In the genomic region with DNA sequence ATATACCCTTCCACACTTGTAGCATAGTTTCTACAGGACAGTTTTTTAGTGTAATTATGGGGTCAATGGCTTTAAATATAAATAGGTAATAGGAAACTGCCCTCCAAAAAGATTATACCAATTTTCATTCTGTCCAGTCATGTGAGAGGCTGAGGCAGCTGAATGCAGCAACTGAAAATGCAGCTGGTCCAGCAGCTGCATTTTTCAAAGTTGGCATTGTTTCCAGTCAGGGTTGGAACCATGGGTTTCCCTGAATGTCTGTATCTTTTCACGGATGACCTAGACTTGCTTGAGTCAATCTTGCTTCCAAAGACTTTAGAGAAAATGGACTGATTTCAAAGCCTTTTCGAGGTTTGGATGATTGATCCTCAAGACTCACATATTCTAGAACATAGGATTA, we compare ENCODE assay signal across 21 cellular contexts. TPM values are rescaled to one million over a fixed set of nuclear protein-coding genes. Genes with fewer than 3 reads are reported as not detected.
DNase-seq lines count a peak whose midpoint lies in the region; ATAC-seq and TF ChIP-seq lines count a peak whose summit lies in the region.
"Had no signal": no experiment of that assay in that cellular context is flagged by ENCODE, and none has a peak within 500 bp of the region (broad histone marks: within the 10 kb centered on the region; RNA-seq: fewer than 3 reads in every experiment).

No MANE protein-coding gene starts in this region.

- no peaks in the 10 kb centered on the region for H3K27me3 ChIP-seq in CD8-positive, alpha-beta T cell (ENCODE audit: insufficient read depth, low read length)
- H3K27me3 ChIP-seq: colonic mucosa, heart right ventricle, ovary, sigmoid colon had no signal

- CTCF ChIA-PET in CD8-positive, alpha-beta T cell (lab: Charles Lee): no interaction called here

- intact Hi-C loops in CD8-positive, alpha-beta T cell (cut with DNase I, micrococcal nuclease): no loop called here

- H3K27ac ChIP-seq in cingulate gyrus (ENCODE audit: low read depth, low read length): peak overlapping the region; percentile 60
- no peak overlapping the region for H3K27ac ChIP-seq in CD8-positive, alpha-beta T cell (ENCODE audit: low read depth, low read length)
- H3K27ac ChIP-seq: colonic mucosa, heart right ventricle, KMS-11, ovary, sigmoid colon had no signal

- H3K9me3 ChIP-seq in CD8-positive, alpha-beta T cell (ENCODE audit: low read length): no peaks in the 10 kb centered on the region
- H3K9me3 ChIP-seq: colonic mucosa, heart right ventricle, ovary, sigmoid colon had no signal

- no peaks in the 10 kb centered on the region for H3K36me3 ChIP-seq in CD8-positive, alpha-beta T cell (ENCODE audit: insufficient read depth, low read length)
- H3K36me3 ChIP-seq: colonic mucosa, heart right ventricle, ovary, sigmoid colon had no signal

- no peak for TF ChIP-seq CTCF in nephron (IDR thresholded peaks at IDR 0.05; ENCODE audit: unreplicated experiment in 3 of 3)
- TF ChIP-seq CTCF in CD8-positive, alpha-beta T cell (IDR thresholded peaks at IDR 0.05): no peak

- H3K4me1 ChIP-seq in CD8-positive, alpha-beta T cell (ENCODE audit: insufficient read depth, low read length): no peaks in the 10 kb centered on the region
- H3K4me1 ChIP-seq: colonic mucosa, heart right ventricle, sigmoid colon had no signal

- H3K4me3 ChIP-seq in CD8-positive, alpha-beta T cell (ENCODE audit: low read depth, low read length): no peak overlapping the region
- H3K4me3 ChIP-seq: colonic mucosa, ovary had no signal

- H3K27me3 Mint-ChIP-seq in nephron (ENCODE audit: low read depth): no peaks in the 10 kb centered on the region
- peaks cover 3% of the 10 kb centered on the region for H3K27me3 Mint-ChIP-seq in CD8-positive, alpha-beta T cell (ENCODE audit: low read depth)
- H3K27me3 Mint-ChIP-seq: activated CD4-positive, alpha-beta T cell treated with anti-CD3 and anti-CD28 coated beads for 36 hours; activated naive CD8-positive, alpha-beta T cell had no signal

- peak overlapping the region in 1 of 3 experiments; percentile 27 for H3K4me3 Mint-ChIP-seq in nephron
- no peak overlapping the region for H3K4me3 Mint-ChIP-seq in CD8-positive, alpha-beta T cell
- H3K4me3 Mint-ChIP-seq: activated CD4-positive, alpha-beta T cell treated with anti-CD3 and anti-CD28 coated beads for 36 hours; activated naive CD8-positive, alpha-beta T cell; CD4-positive, CD25-positive, alpha-beta regulatory T cell; endodermal cell; stimulated activated effector memory CD8-positive, alpha-beta T cell treated with anti-CD3 and anti-CD28 coated beads, Interleukin-12 subunit alpha, Interleukin-12 subunit beta, amount 100 ng/mL, for 72 hours had no signal

- POLR2A ChIA-PET in CD8-positive, alpha-beta T cell (lab: Charles Lee): no interaction called here

- H3K27ac Mint-ChIP-seq in nephron: peak overlapping the region; percentile 57 to 68 (median 63)
- no peak overlapping the region for H3K27ac Mint-ChIP-seq in CD8-positive, alpha-beta T cell
- H3K27ac Mint-ChIP-seq: activated CD4-positive, alpha-beta T cell treated with anti-CD3 and anti-CD28 coated beads for 36 hours; activated naive CD8-positive, alpha-beta T cell; CD4-positive, CD25-positive, alpha-beta regulatory T cell; endodermal cell; stimulated activated effector memory CD8-positive, alpha-beta T cell treated with anti-CD3 and anti-CD28 coated beads, Interleukin-12 subunit alpha, Interleukin-12 subunit beta, amount 100 ng/mL, for 72 hours had no signal

- ATAC-seq in CD8-positive, alpha-beta T cell: no peak
- no peak for ATAC-seq in HG03460 (IDR thresholded peaks at IDR 0.05; ENCODE audit: unreplicated experiment)
- ATAC-seq: activated CD4-positive, alpha-beta T cell treated with anti-CD3 and anti-CD28 coated beads for 36 hours; heart right ventricle; stimulated activated effector memory CD8-positive, alpha-beta T cell treated with anti-CD3 and anti-CD28 coated beads, Interleukin-12 subunit alpha, Interleukin-12 subunit beta, amount 100 ng/mL, for 72 hours had no signal

- H3K4me1 Mint-ChIP-seq in nephron: peaks cover 11% of the 10 kb centered on the region
- H3K4me1 Mint-ChIP-seq in CD8-positive, alpha-beta T cell (ENCODE audit: low read depth): no peaks in the 10 kb centered on the region
- H3K4me1 Mint-ChIP-seq: activated CD4-positive, alpha-beta T cell treated with anti-CD3 and anti-CD28 coated beads for 36 hours; endodermal cell; stimulated activated effector memory CD8-positive, alpha-beta T cell treated with anti-CD3 and anti-CD28 coated beads, Interleukin-12 subunit alpha, Interleukin-12 subunit beta, amount 100 ng/mL, for 72 hours had no signal

- no peaks in the 10 kb centered on the region for H3K36me3 Mint-ChIP-seq in nephron (ENCODE audit: low read depth)
- H3K36me3 Mint-ChIP-seq in CD8-positive, alpha-beta T cell: no peaks in the 10 kb centered on the region
- H3K36me3 Mint-ChIP-seq: activated naive CD8-positive, alpha-beta T cell; CD4-positive, CD25-positive, alpha-beta regulatory T cell; stimulated activated effector memory CD8-positive, alpha-beta T cell treated with anti-CD3 and anti-CD28 coated beads, Interleukin-12 subunit alpha, Interleukin-12 subunit beta, amount 100 ng/mL, for 72 hours had no signal

- H3K9me3 Mint-ChIP-seq in nephron: no peaks in the 10 kb centered on the region
- no peaks in the 10 kb centered on the region for H3K9me3 Mint-ChIP-seq in CD8-positive, alpha-beta T cell
- H3K9me3 Mint-ChIP-seq: CD4-positive, CD25-positive, alpha-beta regulatory T cell; stimulated activated effector memory CD8-positive, alpha-beta T cell treated with anti-CD3 and anti-CD28 coated beads, Interleukin-12 subunit alpha, Interleukin-12 subunit beta, amount 100 ng/mL, for 72 hours had no signal

- DNase-seq in Ammon's horn (ENCODE audit: low spot score): peak; percentile 52
- DNase-seq in LHCN-M2 (ENCODE audit: low read depth): peak; percentile 76
- DNase-seq in CD8-positive, alpha-beta T cell: no peak
- no peak for DNase-seq in NCI-H1092 treated with DMSO at 0.1 percent for 48 hours (lab: John Stamatoyannopoulos, UW)
- no peak for DNase-seq in activated effector memory CD4-positive, alpha-beta T cell treated with Interleukin-2 at 50 U/mL for 16 hours
- DNase-seq: activated CD4-positive, alpha-beta T cell treated with anti-CD3 and anti-CD28 coated beads for 36 hours; CD4-positive, CD25-positive, alpha-beta regulatory T cell; colonic mucosa; DMS79; endodermal cell; heart right ventricle; NCI-H1092; NCI-H510A treated with DMSO at 0.1 percent for 48 hours; ovary; sigmoid colon had no signal

RNA-seq across cellular contexts. Expression of gene KNL1, which starts 9.9 kb away (rescaled TPM):
- total RNA-seq in LHCN-M2 (2014; rRNA removed): 63.7 and 65.0 TPM in 2 replicates
- polyA plus RNA-seq in LHCN-M2 (2012): 4.0 TPM
- total RNA-seq in CD8-positive, alpha-beta T cell: under 1 TPM; 0.83 to 0.98 TPM

RNA-seq across cellular contexts. Expression of gene RPUSD2, which starts 15.1 kb away (rescaled TPM):
- total RNA-seq in LHCN-M2 (2014; rRNA removed): 11.5 and 12.6 TPM in 2 replicates
- polyA plus RNA-seq in LHCN-M2 (2012): 7.2 TPM
- total RNA-seq in CD8-positive, alpha-beta T cell: 10 to 100 TPM; 20.1 to 24.3 TPM

RNA-seq across cellular contexts. Expression of gene CCDC32, which starts 19.3 kb away (rescaled TPM):
- total RNA-seq in LHCN-M2 (2014; rRNA removed): 12.9 and 14.1 TPM in 2 replicates
- polyA plus RNA-seq in LHCN-M2 (2012): 18.8 TPM
- total RNA-seq in CD8-positive, alpha-beta T cell: 10 to 100 TPM; 18.3 to 20.3 TPM

Comparison
In these comparisons a context has a peak if more than half of its experiments do, and no peak if none do; other contexts are left out.
1. DNase-seq: peak in Ammon's horn (single experiment) and LHCN-M2 (single experiment); none in CD8-positive, alpha-beta T cell (0 of 7), NCI-H1092 treated with DMSO at 0.1 percent for 48 hours (single experiment) and activated effector memory CD4-positive, alpha-beta T cell treated with Interleukin-2 at 50 U/mL for 16 hours (single experiment).
2. RNA of gene KNL1, which starts 9.9 kb away (total RNA-seq): 63.7 to 65.0 TPM in LHCN-M2; 0.83 to 0.98 TPM in CD8-positive, alpha-beta T cell; every median in the first group is over 10 times any median in the second.